In the genomic region with DNA sequence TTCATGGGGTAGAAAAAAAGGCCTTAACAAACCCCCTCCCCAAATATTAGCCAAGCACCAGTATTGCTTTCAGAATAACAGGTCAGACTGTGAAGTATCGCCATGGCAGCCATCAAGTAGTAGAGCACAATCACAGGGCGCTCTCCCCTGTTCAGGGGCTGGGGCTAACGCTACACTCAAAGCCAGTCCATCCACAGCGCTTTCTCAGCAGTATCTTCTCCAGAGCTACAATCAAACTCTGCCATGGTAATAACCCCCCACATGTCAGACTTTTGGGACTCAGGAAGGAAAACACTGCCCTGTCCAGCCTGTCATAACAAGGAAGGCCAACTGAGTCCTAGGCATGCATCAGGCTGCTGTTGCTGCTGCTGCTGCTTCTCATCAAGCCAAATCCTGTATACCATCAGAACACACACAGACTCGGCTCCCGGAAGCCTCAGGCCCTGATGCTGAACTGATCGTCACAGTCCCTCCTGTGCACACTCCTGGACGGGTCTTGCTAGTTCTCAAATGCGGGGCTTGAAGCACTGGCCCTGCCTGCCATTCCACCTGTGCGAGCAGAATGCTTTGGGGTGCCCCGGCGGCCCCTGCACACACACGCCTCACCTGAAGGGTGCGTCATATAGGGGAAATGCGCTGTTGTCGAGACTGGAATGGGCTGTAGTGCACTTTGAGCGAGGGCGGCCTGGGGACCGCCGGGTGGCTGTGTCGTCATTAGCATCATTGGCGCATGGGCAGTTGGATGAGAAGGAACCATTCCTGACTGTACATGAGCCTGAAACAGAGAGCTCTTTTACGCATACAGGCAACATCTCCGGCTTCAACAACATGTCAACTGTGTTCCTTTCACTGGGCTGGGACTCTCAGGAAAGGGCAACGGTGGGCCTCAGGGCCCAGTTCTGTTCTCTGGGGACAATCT, we compare ENCODE assay signal across 13 cellular contexts. TPM values are rescaled to one million over a fixed set of nuclear protein-coding genes. Genes with fewer than 3 reads are reported as not detected.
DNase-seq lines count a peak whose midpoint lies in the region; ATAC-seq, FAIRE-seq and TF ChIP-seq lines count a peak whose summit lies in the region.
"Had no signal": no experiment of that assay in that cellular context is flagged by ENCODE, and none has a peak within 500 bp of the region (broad histone marks: within the 10 kb centered on the region; RNA-seq: fewer than 3 reads in every experiment).

No MANE protein-coding gene starts in this region.

- in situ Hi-C loops in K562 (cut with MboI) (no loop called here), GM13976 (cut with MboI; ENCODE audit: low sequenced_read_pairs, unreplicated experiment) (no loop called here)

- no peaks in the 10 kb centered on the region for H3K9me1 ChIP-seq in K562 (ENCODE audit: control insufficient read depth, insufficient read depth, low read length)

- 92% methylated on average over 24 of the region's 25 CpGs for WGBS in K562 (ENCODE audit: insufficient coverage, low coverage, missing lambda C conversion rate)

- BruUV-seq in A673 (replicated peaks; lab: Mats Ljungman, UMichigan) (no TSS peak), K562 (replicated peaks; lab: Mats Ljungman, UMichigan) (no TSS peak)

- peak overlapping the region; percentile 62 for H3K27ac ChIP-seq in A673 (ENCODE audit: low read depth, low read length, poor library complexity, severe bottlenecking)
- H3K27ac ChIP-seq in K562 (ENCODE audit: extremely low read depth, low read depth, low read length): no peak overlapping the region
- H3K27ac ChIP-seq: KMS-11, ovary had no signal

- intact Hi-C loops in A673 (cut with micrococcal nuclease; ENCODE audit: unreplicated experiment): no loop called here
- intact Hi-C loops in K562 (cut with micrococcal nuclease): loop anchor here (5.0 kb wide), 2 partner anchors 121 to 219 kb away; no protein-coding TSS in a partner anchor

- H3K9me3 ChIP-seq in A673 (ENCODE audit: low read depth, low read length, poor library complexity, severe bottlenecking) (no peaks in the 10 kb centered on the region), K562 (replicated peaks; ENCODE audit: control insufficient read depth, insufficient read depth, low read depth, low read length) (no peaks in the 10 kb centered on the region)
- H3K9me3 ChIP-seq: ovary had no signal

- no peak for TF ChIP-seq RAD21 in K562 (CRISPR knock-in tag; conservative IDR thresholded peaks at IDR 0.05 in 1 of 2, IDR thresholded peaks at IDR 0.05 in 1 of 2)

- CTCF ChIA-PET in A673 (lab: Charles Lee): no interaction called here
- CTCF ChIA-PET in K562 (lab: Yijun Ruan, JAX; ENCODE audit: low intra/inter-chr PET ratio): interaction anchor here (0.5 to 3.8 kb wide), 3 partner anchors 56 to 220 kb away, joined by 6 to 54 read pairs (median 7); no protein-coding TSS in a partner anchor

- POLR2A ChIA-PET in A673 (lab: Charles Lee; ENCODE audit: low non-redundant PET) (no interaction called here), K562 (lab: Yijun Ruan, JAX) (interaction anchor here (1.4 kb wide), 1 partner anchor 21 kb away, joined by 3 read pairs; no protein-coding TSS in a partner anchor)

- peaks cover 43% of the 10 kb centered on the region for H3K4me1 ChIP-seq in A673 (ENCODE audit: insufficient read depth, low read length, poor library complexity, severe bottlenecking)
- peaks cover 0 to 3% of the 10 kb centered on the region in 2 experiments; a peak in 2 of 5 replicates for H3K4me1 ChIP-seq in K562 (replicated peaks in 1 of 2; ENCODE audit: control insufficient read depth in 2 of 2, insufficient read depth in 2 of 2, low read length in 2 of 2)

- DNase-seq in A673 (ENCODE audit: low spot score) (no peak), GM03348 (ENCODE audit: low spot score) (peak; percentile 1), K562 (ENCODE audit: extremely low read depth in 1 of 4, low spot score in 3 of 4) (no peak), medulla oblongata (ENCODE audit: extremely low spot score) (peak; percentile 72), DMS153 treated with DMSO at 0.1 percent for 48 hours (lab: John Stamatoyannopoulos, UW; ENCODE audit: unreplicated experiment) (no peak), GM13976 (ENCODE audit: low spot score) (no peak), D721Med (ENCODE audit: insufficient read length, low spot score) (no peak), cortex of kidney (lab: John Stamatoyannopoulos, UW) (no peak)
- DNase-seq: activated naive CD4-positive, alpha-beta T cell treated with anti-CD3 and anti-CD28 coated beads, Interleukin-2, amount 50 U/mL, for 16 hours; NCI-H187; stimulated activated CD4-positive, alpha-beta T cell treated with anti-CD3 and anti-CD28 coated beads, Interleukin-15, amount 100 ng/mL, for 24 hours had no signal

- TF ChIP-seq CTCF in A673 (conservative IDR thresholded peaks at IDR 0.05; ENCODE audit: low read depth, low read length): no peak
- no peak for TF ChIP-seq CTCF in K562 (IDR thresholded peaks at IDR 0.05 in 2 of 3, conservative IDR thresholded peaks at IDR 0.05 in 1 of 3; ENCODE audit: insufficient read depth in 2 of 3, low read depth in 1 of 3, low read length in 3 of 3)
- TF ChIP-seq CTCF in GM13976 (IDR thresholded peaks at IDR 0.05; ENCODE audit: borderline replicate concordance, control extremely low read depth, extremely low read depth, insufficient read depth, missing control alignments): no peak
- TF ChIP-seq CTCF in D721Med (IDR thresholded peaks at IDR 0.05; ENCODE audit: insufficient read depth, missing control alignments): no peak

- H2AFZ ChIP-seq in K562 (ENCODE audit: low read depth, low read length): no peak overlapping the region

- no peak overlapping the region for H3K4me2 ChIP-seq in K562 (ENCODE audit: insufficient read depth, low read length)
- H3K4me2 ChIP-seq: KMS-11 had no signal

- 0 out of 2 replicates have a peak, but pooled peaks cover 12% of the 10 kb centered on the region for H4K20me1 ChIP-seq in K562 (replicated peaks; ENCODE audit: control insufficient read depth, insufficient read depth, low read length)

- H3K79me2 ChIP-seq in K562 (ENCODE audit: control insufficient read depth, insufficient read depth, low read length): no peaks in the 10 kb centered on the region

- H3K36me3 ChIP-seq in A673 (ENCODE audit: insufficient read depth, low read length, poor library complexity, severe bottlenecking) (peaks cover 73% of the 10 kb centered on the region), K562 (ENCODE audit: control insufficient read depth, insufficient read depth, low read length) (peaks cover 93% of the 10 kb centered on the region)
- H3K36me3 ChIP-seq: ovary had no signal

- no peak for ATAC-seq in K562

- peak; percentile 44; the same call in 1 of the 2 replicates for TF ChIP-seq POLR2A in K562 (conservative IDR thresholded peaks at IDR 0.05)

- no peak for FAIRE-seq in K562 (lab: Jason Lieb, UNC)
- FAIRE-seq in D721Med (lab: Jason Lieb, UNC): no peak

- H3K4me3 ChIP-seq in A673 (ENCODE audit: low read depth, low read length, poor library complexity, severe bottlenecking) (no peak overlapping the region), K562 (no peak overlapping the region)
- H3K4me3 ChIP-seq: ovary had no signal

- no peak overlapping the region for H3K9ac ChIP-seq in K562 (ENCODE audit: insufficient read depth in 1 of 2, low read depth in 2 of 2, low read length in 2 of 2)
- H3K9ac ChIP-seq: KMS-11 had no signal

- H3K27me3 ChIP-seq in A673 (replicated peaks; ENCODE audit: insufficient read depth, low read depth, low read length, poor library complexity) (no peaks in the 10 kb centered on the region), K562 (ENCODE audit: control insufficient read depth in 2 of 2, insufficient read depth in 2 of 2, low read length in 2 of 2) (no peaks in the 10 kb centered on the region)
- H3K27me3 ChIP-seq: ovary had no signal

- no peak for TF ChIP-seq EP300 in K562 (IDR thresholded peaks at IDR 0.05; ENCODE audit: low read length)

TF ChIP-seq in K562, 482 proteins besides CTCF, POLR2A, EP300 and RAD21 (continues in another document):
- no peak for TF ChIP-seq POLR3A (IDR thresholded peaks at IDR 0.05; ENCODE audit: borderline replicate concordance, extremely low read depth, insufficient read depth, insufficient read length)
- TF ChIP-seq CREBBP (IDR thresholded peaks at IDR 0.05; ENCODE audit: low read depth, low read length): no peak
- TF ChIP-seq ESRRB (CRISPR knock-in tag; IDR thresholded peaks at IDR 0.05; ENCODE audit: borderline replicate concordance): no peak
- no peak for TF ChIP-seq TSC22D4 (tag; IDR thresholded peaks at IDR 0.05)
- TF ChIP-seq SNRNP70 (optimal IDR thresholded peaks at IDR 0.05; ENCODE audit: low read depth, low read length): no peak
- TF ChIP-seq WHSC1 (IDR thresholded peaks at IDR 0.05; ENCODE audit: low read length): peak; percentile 12
- no peak for TF ChIP-seq ZNF584 (CRISPR knock-in tag; IDR thresholded peaks at IDR 0.05; ENCODE audit: low read depth)
- TF ChIP-seq, protein P1, sequence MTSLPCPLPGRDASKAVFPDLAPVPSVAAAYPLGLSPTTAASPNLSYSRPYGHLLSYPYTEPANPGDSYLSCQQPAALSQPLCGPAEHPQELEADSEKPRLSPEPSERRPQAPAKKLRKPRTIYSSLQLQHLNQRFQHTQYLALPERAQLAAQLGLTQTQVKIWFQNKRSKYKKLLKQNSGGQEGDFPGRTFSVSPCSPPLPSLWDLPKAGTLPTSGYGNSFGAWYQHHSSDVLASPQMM (CRISPR knock-in tag; IDR thresholded peaks at IDR 0.05): no peak
- no peak for TF ChIP-seq PTTG1 (tag; IDR thresholded peaks at IDR 0.05; ENCODE audit: low read depth)
- TF ChIP-seq JUNB (CRISPR knock-in tag; conservative IDR thresholded peaks at IDR 0.05): no peak
- 0 out of 2 replicates have a peak, but pooled peaks have one; percentile 46 for TF ChIP-seq POLR2AphosphoS2 (IDR thresholded peaks at IDR 0.05; ENCODE audit: low read length)

RNA-seq across cellular contexts. Expression of a gene that starts 47.6 kb away (rescaled TPM):
- total RNA-seq in A673 (2021): 109 and 133 TPM in 2 replicates
- 50.2 and 69.6 TPM in 2 replicates for total RNA-seq in K562 (2011; cell fraction: chromatin; rRNA removed; ENCODE audit: low replicate concordance)
- total RNA-seq in K562 (2011; cell fraction: nucleolus; rRNA removed): 38.4 and 40.4 TPM in 2 replicates
- total RNA-seq in K562 (2011; cell fraction: nucleoplasm; rRNA removed): 52.1 and 86.9 TPM in 2 replicates
- 46.7 and 52.0 TPM in 2 replicates for total RNA-seq in K562 (2014; rRNA removed)
- total RNA-seq in K562 (2014; rRNA removed; fragmentation: Illumina TruSeq; extraction: Trizol): 37.4 and 46.7 TPM in 2 replicates
- 22.9 and 23.4 TPM in 2 replicates for total RNA-seq in K562 (2015; rRNA removed; fragmentation: Illumina TruSeq; extraction: Trizol)
- total RNA-seq in K562 (2021): 63.8 and 75.3 TPM in 2 replicates
- 28.2 and 32.5 TPM in 2 replicates for polyA plus RNA-seq in K562 (2011; rRNA removed)
- 33.3 and 57.9 TPM in 2 replicates for polyA plus RNA-seq in K562 (2011; cell fraction: cytosol; rRNA removed)
- polyA plus RNA-seq in K562 (2011; cell fraction: nucleus; rRNA removed): 25.5 and 39.5 TPM in 2 replicates
- 29.2 and 33.2 TPM in 2 replicates for polyA plus RNA-seq in K562 (2012)
- 59.9 and 64.4 TPM in 2 replicates for polyA plus RNA-seq in K562 (2014; fragmentation: Illumina TruSeq; extraction: Trizol)
- 10 to 100 TPM; 10.8 to 14.3 TPM for polyA plus RNA-seq in K562 (2014; fragmentation: Nextera tagmentation; extraction: Ambion mirVana)
- polyA plus RNA-seq in K562 (2014; rRNA removed): 38.6 and 41.3 TPM in 2 replicates
- polyA minus RNA-seq in K562 (2011; rRNA and poly(A)+ RNA removed): 22.2 and 28.8 TPM in 2 replicates
- polyA minus RNA-seq in K562 (2011; cell fraction: cytosol; rRNA and poly(A)+ RNA removed): 40.8 and 46.0 TPM in 2 replicates
- 10.2 and 14.4 TPM in 2 replicates for polyA minus RNA-seq in K562 (2011; cell fraction: nucleus; rRNA and poly(A)+ RNA removed)

Comparison
In these comparisons a context has a peak if more than half of its experiments do, and no peak if none do; other contexts are left out.
1. DNase-seq: peak in GM03348 (single experiment) and medulla oblongata (single experiment); none in A673 (single experiment), K562 (0 of 4), DMS153 treated with DMSO at 0.1 percent for 48 hours (single experiment), GM13976 (single experiment), D721Med (single experiment) and cortex of kidney (single experiment).